31 cellular contexts compared by ENCODE assay signal in the genomic region with DNA sequence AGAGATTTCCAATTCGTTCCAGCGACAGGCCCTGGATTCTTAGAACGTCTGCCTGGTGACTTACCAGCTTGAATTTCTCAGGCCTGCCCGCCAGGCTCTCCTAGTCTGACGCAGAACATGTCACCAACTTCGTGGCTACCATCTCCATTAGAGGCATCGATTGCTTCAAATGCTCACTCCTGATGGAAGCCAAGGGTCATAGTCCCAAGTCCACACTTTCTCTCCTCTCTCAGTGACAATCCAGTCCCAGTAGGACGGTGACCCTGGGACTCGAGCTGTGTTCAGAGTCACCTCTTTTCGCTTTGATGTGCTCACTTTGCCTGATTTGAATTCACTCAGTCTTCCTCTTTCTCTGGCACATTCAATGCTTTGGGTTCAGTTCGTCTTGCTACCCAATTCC.
DNase-seq lines count a peak whose midpoint lies in the region; ATAC-seq and TF ChIP-seq lines count a peak whose summit lies in the region.
"Had no signal": no experiment of that assay in that cellular context is flagged by ENCODE, and none has a peak within 500 bp of the region (broad histone marks: within the 10 kb centered on the region; RNA-seq: fewer than 3 reads in every experiment).

No MANE protein-coding gene starts in this region.

- peaks cover 3% of the 10 kb centered on the region for H3K36me3 Mint-ChIP-seq in activated CD4-positive, alpha-beta T cell treated with anti-CD3 and anti-CD28 coated beads, Interleukin-2, amount 10 ng/mL, durations not matched to agents 7 days and 5 days (ENCODE audit: low read depth)
- no peaks in the 10 kb centered on the region for H3K36me3 Mint-ChIP-seq in activated naive CD8-positive, alpha-beta T cell
- H3K36me3 Mint-ChIP-seq in naive B cell (no peaks in the 10 kb centered on the region), glutamatergic neuron (ENCODE audit: unreplicated experiment) (no peaks in the 10 kb centered on the region)

- H3K4me1 Mint-ChIP-seq in activated CD4-positive, alpha-beta T cell treated with anti-CD3 and anti-CD28 coated beads, Interleukin-2, amount 10 ng/mL, durations not matched to agents 7 days and 5 days = peaks cover 36% of the 10 kb centered on the region
- peaks cover 26% of the 10 kb centered on the region for H3K4me1 Mint-ChIP-seq in activated naive CD8-positive, alpha-beta T cell (ENCODE audit: low read depth)
- peaks cover 8 to 14% (median 14%) of the 10 kb centered on the region in 3 donors for H3K4me1 Mint-ChIP-seq in naive B cell
- H3K4me1 Mint-ChIP-seq in glutamatergic neuron (ENCODE audit: low read depth, unreplicated experiment) = peaks cover 28% of the 10 kb centered on the region

- no peak for DNase-seq in activated CD4-positive, alpha-beta T cell treated with anti-CD3 and anti-CD28 coated beads, Interleukin-2, amount 10 ng/mL, durations not matched to agents 7 days and 5 days
- DNase-seq in activated CD4-positive, alpha-beta T cell treated with anti-CD3 and anti-CD28 coated beads for 1 hour = no peak
- no peak for DNase-seq in DND-41
- DNase-seq in naive B cell = no peak
- DNase-seq in glutamatergic neuron = no peak
- DNase-seq: activated CD4-positive, alpha-beta T cell treated with anti-CD3 and anti-CD28 coated beads, Interleukin-2, amount 50 U/mL, for 4 hours; colonic mucosa; DMS79 treated with DMSO at 0.1 percent for 48 hours; effector memory CD4-positive, alpha-beta T cell; GF-D8; hippocampal formation; IMR-90; MV-4-11; NCI-H146; NCI-H2107; NCI-H82; ovary; SIG-M5; stimulated activated naive CD4-positive, alpha-beta T cell; WERI-Rb-1 had no signal

- H2AFZ ChIP-seq in DND-41 (ENCODE audit: low read depth, low read length) = no peak overlapping the region

- CTCF ChIA-PET in activated CD4-positive, alpha-beta T cell treated with anti-CD3 and anti-CD28 coated beads, Interleukin-2, amount 10 ng/mL, durations not matched to agents 7 days and 5 days (lab: Charles Lee) = interaction anchor here (1.0 to 1.2 kb wide), 2 partner anchors 8 to 30 kb away, joined by 3 to 4 read pairs; no protein-coding TSS in a partner anchor

- H3K27ac Mint-ChIP-seq in activated CD4-positive, alpha-beta T cell treated with anti-CD3 and anti-CD28 coated beads, Interleukin-2, amount 10 ng/mL, durations not matched to agents 7 days and 5 days = peak overlapping the region; percentile 2
- peak overlapping the region; percentile 81 for H3K27ac Mint-ChIP-seq in activated naive CD8-positive, alpha-beta T cell
- peak overlapping the region in 5 of 6 donors; percentile 0 to 97 (median 55) for H3K27ac Mint-ChIP-seq in naive B cell
- no peak overlapping the region for H3K27ac Mint-ChIP-seq in glutamatergic neuron (ENCODE audit: unreplicated experiment)
- H3K27ac Mint-ChIP-seq: CD4-positive, alpha-beta T cell had no signal

- H3K36me3 ChIP-seq in DND-41 (ENCODE audit: insufficient read depth, low read length) = no peaks in the 10 kb centered on the region
- H3K36me3 ChIP-seq: ascending aorta, cardiac muscle cell, colonic mucosa, ovary, thoracic aorta, vagina, WERI-Rb-1 had no signal

- H3K27me3 Mint-ChIP-seq in activated CD4-positive, alpha-beta T cell treated with anti-CD3 and anti-CD28 coated beads, Interleukin-2, amount 10 ng/mL, durations not matched to agents 7 days and 5 days = peaks cover 2% of the 10 kb centered on the region
- H3K27me3 Mint-ChIP-seq in activated naive CD8-positive, alpha-beta T cell = no peaks in the 10 kb centered on the region
- H3K27me3 Mint-ChIP-seq in naive B cell (peaks cover 0 to 5% (median 0%) of the 10 kb centered on the region in 3 donors), glutamatergic neuron (ENCODE audit: unreplicated experiment) (no peaks in the 10 kb centered on the region)
- H3K27me3 Mint-ChIP-seq: CD4-positive, alpha-beta T cell had no signal

- POLR2A ChIA-PET in activated CD4-positive, alpha-beta T cell treated with anti-CD3 and anti-CD28 coated beads, Interleukin-2, amount 10 ng/mL, durations not matched to agents 7 days and 5 days (lab: Charles Lee) = no interaction called here

- no peak for TF ChIP-seq CTCF in DND-41 (IDR thresholded peaks at IDR 0.05; ENCODE audit: borderline replicate concordance, extremely low read depth, low read length, poor library complexity, severe bottlenecking)
- no peak for TF ChIP-seq CTCF in glutamatergic neuron (IDR thresholded peaks at IDR 0.05; ENCODE audit: partially characterized antibody, unreplicated experiment)

- H3K9me3 ChIP-seq in DND-41 (ENCODE audit: insufficient read depth, low read length, severe bottlenecking) = no peaks in the 10 kb centered on the region
- H3K9me3 ChIP-seq: A549, ascending aorta, colonic mucosa, ovary, thoracic aorta, vagina had no signal

- H3K27ac ChIP-seq in DND-41 (ENCODE audit: low read length) = peak overlapping the region; percentile 64
- H3K27ac ChIP-seq: A549, ascending aorta, cardiac muscle cell, colonic mucosa, epithelial cell of prostate, ovary, thoracic aorta, vagina, WERI-Rb-1 had no signal

- no peak overlapping the region for H3K4me3 Mint-ChIP-seq in activated CD4-positive, alpha-beta T cell treated with anti-CD3 and anti-CD28 coated beads, Interleukin-2, amount 10 ng/mL, durations not matched to agents 7 days and 5 days
- no peak overlapping the region for H3K4me3 Mint-ChIP-seq in activated naive CD8-positive, alpha-beta T cell
- no peak overlapping the region for H3K4me3 Mint-ChIP-seq in naive B cell
- no peak overlapping the region for H3K4me3 Mint-ChIP-seq in glutamatergic neuron (ENCODE audit: unreplicated experiment)
- H3K4me3 Mint-ChIP-seq: CD4-positive, alpha-beta T cell; neural crest cell had no signal

- peaks cover 47% of the 10 kb centered on the region for H3K4me1 ChIP-seq in DND-41 (ENCODE audit: insufficient read depth, low read length)
- H3K4me1 ChIP-seq: A549, ascending aorta, colonic mucosa, vagina had no signal

- ATAC-seq in DND-41 (ENCODE audit: insufficient read depth, low read depth) (no peak), naive B cell (ENCODE audit: low read depth in 2 of 2) (no peak), HG03159 (IDR thresholded peaks at IDR 0.05; ENCODE audit: unreplicated experiment) (no peak), GM19455 (IDR thresholded peaks at IDR 0.05; ENCODE audit: unreplicated experiment) (no peak)
- ATAC-seq: A549 had no signal

- H3K4me2 ChIP-seq in DND-41 (ENCODE audit: insufficient read depth, low read length) = no peak overlapping the region
- H3K4me2 ChIP-seq: A549 had no signal

- no peaks in the 10 kb centered on the region for H3K79me2 ChIP-seq in DND-41 (ENCODE audit: insufficient read depth, low read length)

- H3K27me3 ChIP-seq in DND-41 (ENCODE audit: insufficient read depth, low read length, poor library complexity) = no peaks in the 10 kb centered on the region
- H3K27me3 ChIP-seq: ascending aorta, cardiac muscle cell, colonic mucosa, ovary, vagina had no signal

- no peaks in the 10 kb centered on the region for H4K20me1 ChIP-seq in DND-41 (ENCODE audit: insufficient read depth, low read length)

- no peak overlapping the region for H3K4me3 ChIP-seq in DND-41 (ENCODE audit: low read depth in 1 of 2, low read length in 2 of 2)
- H3K4me3 ChIP-seq: A549, ascending aorta, cardiac muscle cell, colonic mucosa, ovary, thoracic aorta, vagina had no signal

- H3K9ac ChIP-seq in DND-41 (ENCODE audit: low read depth, low read length) = no peak overlapping the region

- no peaks in the 10 kb centered on the region for H3K9me3 Mint-ChIP-seq in activated CD4-positive, alpha-beta T cell treated with anti-CD3 and anti-CD28 coated beads, Interleukin-2, amount 10 ng/mL, durations not matched to agents 7 days and 5 days
- H3K9me3 Mint-ChIP-seq in activated naive CD8-positive, alpha-beta T cell (ENCODE audit: low read depth) = no peaks in the 10 kb centered on the region
- no peaks in the 10 kb centered on the region for H3K9me3 Mint-ChIP-seq in naive B cell
- H3K9me3 Mint-ChIP-seq in glutamatergic neuron (ENCODE audit: unreplicated experiment) = no peaks in the 10 kb centered on the region
- H3K9me3 Mint-ChIP-seq: CD4-positive, alpha-beta T cell; neural crest cell had no signal
